Comparison of ENCODE assay signal across 9 cellular contexts in the genomic region with DNA sequence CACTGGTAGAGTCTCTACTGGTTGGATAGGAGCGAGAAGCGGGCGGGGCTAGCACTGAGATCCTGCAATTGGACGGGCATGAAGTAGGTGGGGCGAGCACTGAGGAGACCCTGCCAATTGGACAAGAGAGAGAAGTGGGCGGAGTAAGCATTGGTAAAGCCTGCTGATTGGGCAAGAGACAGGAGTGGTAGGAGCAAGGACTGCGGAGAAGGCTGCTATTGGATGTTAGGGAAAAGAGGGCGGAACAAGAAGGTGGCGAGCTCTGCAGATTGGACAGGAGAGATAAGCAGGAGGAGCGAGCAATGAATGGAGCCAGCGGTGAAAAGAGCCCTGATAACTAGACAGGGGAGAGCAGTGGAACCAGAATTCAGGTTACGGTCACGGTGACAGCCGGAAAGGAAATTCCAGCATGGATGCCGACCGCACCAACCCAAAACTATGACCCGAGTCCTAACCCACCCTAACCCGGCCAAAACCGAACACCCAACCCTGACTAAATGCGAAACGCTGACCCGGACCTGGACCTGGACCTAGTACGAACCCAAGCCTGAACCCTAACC. TPM values are rescaled to one million over a fixed set of nuclear protein-coding genes. Genes with fewer than 3 reads are reported as not detected.
DNase-seq lines count a peak whose midpoint lies in the region; ATAC-seq, FAIRE-seq and TF ChIP-seq lines count a peak whose summit lies in the region.
"Had no signal": no experiment of that assay in that cellular context is flagged by ENCODE, and none has a peak within 500 bp of the region (broad histone marks: within the 10 kb centered on the region; RNA-seq: fewer than 3 reads in every experiment).

No MANE protein-coding gene starts in this region.

- H3K36me3 ChIP-seq in RWPE2 (ENCODE audit: low read depth) (no peaks in the 10 kb centered on the region), endothelial cell of umbilical vein (ENCODE audit: control insufficient read depth in 2 of 2, extremely low read depth in 1 of 2, insufficient read depth in 2 of 2, low read length in 2 of 2) (no peaks in the 10 kb centered on the region)

- no peak overlapping the region for H3K27ac ChIP-seq in RWPE2 (ENCODE audit: poor library complexity, severe bottlenecking)
- H3K27ac ChIP-seq in endothelial cell of umbilical vein (ENCODE audit: insufficient read depth, low read depth, low read length) = no peak overlapping the region

- no peak for FAIRE-seq in endothelial cell of umbilical vein (lab: Jason Lieb, UNC)

- no peak overlapping the region for H2AFZ ChIP-seq in endothelial cell of umbilical vein (ENCODE audit: low read depth, low read length)

- no TSS peak for BruUV-seq in endothelial cell of umbilical vein (replicated peaks; lab: Mats Ljungman, UMichigan)

- TF ChIP-seq POLR2A in endothelial cell of umbilical vein (IDR thresholded peaks at IDR 0.05; ENCODE audit: low read depth, low read length) = no peak

- H3K27me3 ChIP-seq in RWPE2 (ENCODE audit: insufficient read depth, poor library complexity, severe bottlenecking) (no peaks in the 10 kb centered on the region), endothelial cell of umbilical vein (ENCODE audit: control insufficient read depth in 2 of 2, insufficient read depth in 2 of 2, low read length in 2 of 2) (no peaks in the 10 kb centered on the region)

- no peak overlapping the region for H3K9ac ChIP-seq in endothelial cell of umbilical vein (replicated peaks; ENCODE audit: extremely low read depth, insufficient read depth, low read length)

- intact Hi-C loops in endothelial cell of umbilical vein (cut with micrococcal nuclease) = loop anchor here (2.0 to 5.0 kb wide), 4 partner anchors 167 to 855 kb away; a partner anchor contains a TSS

- POLR2A ChIA-PET in endothelial cell of umbilical vein (lab: Charles Lee) = no interaction called here

- H4K20me1 ChIP-seq in endothelial cell of umbilical vein (replicated peaks; ENCODE audit: control insufficient read depth, extremely low read depth, insufficient read depth, low read length) = no peaks in the 10 kb centered on the region

- H3K4me1 ChIP-seq in RWPE2 (ENCODE audit: insufficient read depth, poor library complexity, severe bottlenecking) = no peaks in the 10 kb centered on the region
- no peaks in the 10 kb centered on the region for H3K4me1 ChIP-seq in endothelial cell of umbilical vein (ENCODE audit: control insufficient read depth, extremely low read depth, insufficient read depth, low read length)

- H3K9me3 ChIP-seq in RWPE2 (ENCODE audit: severe bottlenecking) (no peaks in the 10 kb centered on the region), endothelial cell of umbilical vein (replicated peaks; ENCODE audit: control insufficient read depth, insufficient read depth, low read length) (no peaks in the 10 kb centered on the region)

- no peak overlapping the region for H3K4me3 ChIP-seq in RWPE2 (ENCODE audit: severe bottlenecking)
- H3K4me3 ChIP-seq in endothelial cell of umbilical vein (replicated peaks in 1 of 3; ENCODE audit: insufficient read depth in 1 of 3, low read depth in 1 of 3, low read length in 3 of 3) = no peak overlapping the region
- H3K4me3 ChIP-seq in foreskin fibroblast (ENCODE audit: low read depth in 1 of 2, low read length in 2 of 2) = no peak overlapping the region

- DNase-seq in NCI-H2081 (lab: John Stamatoyannopoulos, UW) (peak; percentile 3 to 27), NCI-H2081 treated with DMSO at 0.1 percent for 48 hours (lab: John Stamatoyannopoulos, UW) (no peak), RWPE2 (ENCODE audit: low spot score) (peak; percentile 51), endothelial cell of umbilical vein (ENCODE audit: low read depth, low spot score) (peak; percentile 50), foreskin fibroblast (no peak), NCI-H1105 (lab: John Stamatoyannopoulos, UW) (no peak)
- DNase-seq in stimulated activated CD4-positive, alpha-beta T cell treated with anti-CD3 and anti-CD28 coated beads, Interleukin-2, amount 100 ng/mL, for 24 hours = peak; percentile 30 to 48

- no peaks in the 10 kb centered on the region for H3K9me1 ChIP-seq in endothelial cell of umbilical vein (replicated peaks; ENCODE audit: control insufficient read depth, extremely low read depth, insufficient read depth, low read length)

- H3K4me2 ChIP-seq in endothelial cell of umbilical vein (ENCODE audit: insufficient read depth, low read length) = no peak overlapping the region

- H3K79me2 ChIP-seq in endothelial cell of umbilical vein (ENCODE audit: control insufficient read depth, insufficient read depth, low read length) = no peaks in the 10 kb centered on the region

- CTCF ChIA-PET in endothelial cell of umbilical vein (lab: Charles Lee) = interaction anchor here (1.0 kb wide), 1 partner anchor 270 kb away, joined by 4 read pairs; no protein-coding TSS in a partner anchor

- ATAC-seq in RWPE2 (ENCODE audit: low read depth) = no peak
- no peak for ATAC-seq in GM19467 (IDR thresholded peaks at IDR 0.05; ENCODE audit: unreplicated experiment)

- TF ChIP-seq CTCF in RWPE2 (IDR thresholded peaks at IDR 0.05; ENCODE audit: poor library complexity, severe bottlenecking) (no peak), endothelial cell of umbilical vein (IDR thresholded peaks at IDR 0.05; ENCODE audit: extremely low read depth in 1 of 2, insufficient read depth in 1 of 2, low read depth in 1 of 2, low read length in 2 of 2) (no peak), foreskin fibroblast (IDR thresholded peaks at IDR 0.05; ENCODE audit: low read depth, low read length) (no peak)

- dilution Hi-C loops in endothelial cell of umbilical vein (cut with MboI; ENCODE audit: extremely low pct_ligation_motif_present, low sequenced_read_pairs) = no loop called here

TF ChIP-seq in endothelial cell of umbilical vein, 7 proteins besides CTCF, POLR2A, EP300 and RAD21:
- TF ChIP-seq FOS (IDR thresholded peaks at IDR 0.05; ENCODE audit: borderline replicate concordance, insufficient read depth, low read length) = no peak
- TF ChIP-seq JUN (IDR thresholded peaks at IDR 0.05; ENCODE audit: borderline replicate concordance, insufficient read depth, insufficient read length, low read depth) = no peak
- TF ChIP-seq GATA2 (IDR thresholded peaks at IDR 0.05; ENCODE audit: insufficient read depth, insufficient read length, low read depth, low read length) = no peak
- no peak for TF ChIP-seq MYC (IDR thresholded peaks at IDR 0.05; ENCODE audit: low read depth, low read length)
- no peak for TF ChIP-seq POLR2AphosphoS5 (IDR thresholded peaks at IDR 0.05; ENCODE audit: insufficient read depth, low read depth, low read length)
- no peak for TF ChIP-seq EZH2 (IDR thresholded peaks at IDR 0.05; ENCODE audit: borderline replicate concordance, low read depth, low read length, severe bottlenecking)
- TF ChIP-seq, protein P1, sequence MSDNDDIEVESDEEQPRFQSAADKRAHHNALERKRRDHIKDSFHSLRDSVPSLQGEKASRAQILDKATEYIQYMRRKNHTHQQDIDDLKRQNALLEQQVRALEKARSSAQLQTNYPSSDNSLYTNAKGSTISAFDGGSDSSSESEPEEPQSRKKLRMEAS (IDR thresholded peaks at IDR 0.05; ENCODE audit: insufficient read depth, insufficient read length) = no peak

RNA-seq across cellular contexts. Expression of a gene that starts 4.8 kb away (rescaled TPM):
- total RNA-seq in endothelial cell of umbilical vein = not detected in 2 replicates
- polyA plus RNA-seq in endothelial cell of umbilical vein = not detected in 2 replicates
- not detected in 2 replicates for polyA plus RNA-seq in endothelial cell of umbilical vein (2011; cell fraction: cytosol; rRNA removed)
- not detected in 2 replicates for polyA plus RNA-seq in endothelial cell of umbilical vein (2011; cell fraction: nucleus; rRNA removed)
- polyA plus RNA-seq in endothelial cell of umbilical vein (2012) = not detected in 2 replicates
- polyA minus RNA-seq in endothelial cell of umbilical vein = not detected in 2 replicates
- polyA minus RNA-seq in endothelial cell of umbilical vein (2011; cell fraction: cytosol; rRNA and poly(A)+ RNA removed) = not detected
- not detected in 2 replicates for polyA minus RNA-seq in endothelial cell of umbilical vein (2011; cell fraction: nucleus; rRNA and poly(A)+ RNA removed)
- total RNA-seq: liver had no signal
- polyA plus RNA-seq: liver had no signal

RNA-seq across cellular contexts. Expression of a gene that starts 39.3 kb away (rescaled TPM):
- total RNA-seq in endothelial cell of umbilical vein = 0.05 and 0.22 TPM in 2 replicates
- polyA plus RNA-seq in endothelial cell of umbilical vein = 0.10 and 0.22 TPM in 2 replicates
- 0.23 and 0.24 TPM in 2 replicates for polyA plus RNA-seq in endothelial cell of umbilical vein (2011; cell fraction: cytosol; rRNA removed)
- 0.07 and 0.24 TPM in 2 replicates for polyA plus RNA-seq in endothelial cell of umbilical vein (2011; cell fraction: nucleus; rRNA removed)
- polyA plus RNA-seq in endothelial cell of umbilical vein (2012) = 0.90 and 3.7 TPM in 2 replicates
- polyA minus RNA-seq in endothelial cell of umbilical vein = 0.04 and 0.15 TPM in 2 replicates
- not detected for polyA minus RNA-seq in endothelial cell of umbilical vein (2011; cell fraction: cytosol; rRNA and poly(A)+ RNA removed)
- 0.14 TPM in 1 of 2 replicates, not detected in the other for polyA minus RNA-seq in endothelial cell of umbilical vein (2011; cell fraction: nucleus; rRNA and poly(A)+ RNA removed)

Comparison
In these comparisons a context has a peak if more than half of its experiments do, and no peak if none do; other contexts are left out.
1. DNase-seq: peak in NCI-H2081 (2 of 2), RWPE2 (single experiment), endothelial cell of umbilical vein (single experiment) and stimulated activated CD4-positive, alpha-beta T cell treated with anti-CD3 and anti-CD28 coated beads, Interleukin-2, amount 100 ng/mL, for 24 hours (2 of 2); none in NCI-H2081 treated with DMSO at 0.1 percent for 48 hours (single experiment), foreskin fibroblast (0 of 2) and NCI-H1105 (single experiment).